ENCODE assay signal across 19 cellular contexts in the genomic region with DNA sequence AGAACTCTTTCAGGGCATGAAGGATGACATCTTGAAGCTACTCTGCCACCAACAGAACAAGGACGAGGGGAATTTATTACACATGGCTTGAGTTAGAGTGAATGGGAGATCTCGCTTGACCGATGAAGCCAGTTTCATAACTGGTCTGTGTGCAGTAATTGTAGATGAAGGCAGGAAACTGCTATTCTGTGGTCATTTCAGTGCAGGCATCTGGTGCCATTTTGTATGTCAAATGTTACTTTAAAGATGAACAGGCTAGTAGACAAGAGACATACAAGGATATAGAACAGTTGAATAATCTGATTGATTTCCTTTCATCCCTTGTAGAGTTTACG. TPM values are rescaled to one million over a fixed set of nuclear protein-coding genes. Genes with fewer than 3 reads are reported as not detected.
DNase-seq lines count a peak whose midpoint lies in the region; ATAC-seq and TF ChIP-seq lines count a peak whose summit lies in the region.
"Had no signal": no experiment of that assay in that cellular context is flagged by ENCODE, and none has a peak within 500 bp of the region (broad histone marks: within the 10 kb centered on the region; RNA-seq: fewer than 3 reads in every experiment).

No MANE protein-coding gene starts in this region.

- H3K9ac ChIP-seq in PC-3 (ENCODE audit: low read length), result no peak overlapping the region

- no peaks in the 10 kb centered on the region for H3K9me2 ChIP-seq in PC-3 (replicated peaks; ENCODE audit: low read length)

- no peak overlapping the region; the same call in 1 of the 2 replicates for H3K4me3 ChIP-seq in GM12865 (ENCODE audit: low read depth, low read length)
- no peak overlapping the region for H3K4me3 ChIP-seq in PC-3 (ENCODE audit: low read length)
- H3K4me3 ChIP-seq in mesodermal cell (ENCODE audit: extremely low read depth, insufficient read depth, low read length, poor library complexity, severe bottlenecking), result no peak overlapping the region
- H3K4me3 ChIP-seq: vagina had no signal

- CTCF ChIA-PET in PC-3 (lab: Charles Lee) (no interaction called here), RWPE1 (lab: Yijun Ruan, JAX) (interaction anchor here (0.6 to 0.7 kb wide), 2 partner anchors 28 to 33 kb away, joined by 3 to 6 read pairs; no protein-coding TSS in a partner anchor)

- no TSS peak for BruUV-seq in PC-3 (replicated peaks; lab: Mats Ljungman, UMichigan)

- peak overlapping the region; percentile 63 for H3K4me2 ChIP-seq in PC-3 (ENCODE audit: low read length)

- H3K27ac ChIP-seq in PC-3 (ENCODE audit: low read length) (no peak overlapping the region), mesodermal cell (ENCODE audit: low read depth, low read length, severe bottlenecking) (peak overlapping the region; percentile 62), RWPE1 (no peak overlapping the region)
- H3K27ac ChIP-seq: vagina had no signal

- ATAC-seq in GM21423 (IDR thresholded peaks at IDR 0.05; ENCODE audit: unreplicated experiment), result peak; percentile 56
- ATAC-seq in PC-3, result no peak
- no peak for ATAC-seq in GM19455 (IDR thresholded peaks at IDR 0.05; ENCODE audit: unreplicated experiment)
- no peak for ATAC-seq in HG03196 (IDR thresholded peaks at IDR 0.05; ENCODE audit: unreplicated experiment)

- TF ChIP-seq CTCF in GM12865 (IDR thresholded peaks at IDR 0.05; ENCODE audit: insufficient read depth, low read depth, low read length, missing control alignments) (no peak), PC-3 (conservative IDR thresholded peaks at IDR 0.05; ENCODE audit: low read depth, low read length) (no peak), RWPE1 (conservative IDR thresholded peaks at IDR 0.05; ENCODE audit: low read depth) (no peak)

- no peak overlapping the region for H2AFZ ChIP-seq in PC-3 (ENCODE audit: low read length)

- H3K9me3 ChIP-seq in PC-3 (ENCODE audit: low read length) (no peaks in the 10 kb centered on the region), mesodermal cell (ENCODE audit: control insufficient read depth, low read length) (no peaks in the 10 kb centered on the region)
- H3K9me3 ChIP-seq: vagina had no signal

- POLR2A ChIA-PET in PC-3 (lab: Charles Lee; ENCODE audit: unreplicated experiment), result no interaction called here
- POLR2A ChIA-PET in RWPE1 (lab: Yijun Ruan, JAX; ENCODE audit: low non-redundant PET), result no interaction called here

- no peaks in the 10 kb centered on the region for H3K36me3 ChIP-seq in PC-3 (ENCODE audit: low read depth, low read length)
- no peaks in the 10 kb centered on the region for H3K36me3 ChIP-seq in mesodermal cell (ENCODE audit: control insufficient read depth, insufficient read depth, low read length)
- H3K36me3 ChIP-seq: vagina had no signal

- peaks cover 69% of the 10 kb centered on the region for H3K27me3 ChIP-seq in PC-3 (ENCODE audit: low read length)
- H3K27me3 ChIP-seq: vagina had no signal

- intact Hi-C loops in PC-3 (cut with micrococcal nuclease), result no loop called here

- H3K4me1 ChIP-seq in PC-3 (ENCODE audit: insufficient read depth, low read length) (peaks cover 14% of the 10 kb centered on the region), mesodermal cell (ENCODE audit: control insufficient read depth, insufficient read depth, low read length, poor library complexity, severe bottlenecking) (peaks cover 21% of the 10 kb centered on the region)
- H3K4me1 ChIP-seq: vagina had no signal

- no peaks in the 10 kb centered on the region for H3F3A ChIP-seq in PC-3 (ENCODE audit: low read length, unreplicated experiment)

- no peaks in the 10 kb centered on the region for H4K20me1 ChIP-seq in PC-3 (ENCODE audit: low read length)

- no peaks in the 10 kb centered on the region for H3K79me2 ChIP-seq in PC-3 (ENCODE audit: low read length)

- peak; percentile 58 for DNase-seq in GM12865 (ENCODE audit: low read depth)
- no peak for DNase-seq in PC-3
- DNase-seq in NCI-H82 treated with DMSO at 0.1 percent for 48 hours (lab: John Stamatoyannopoulos, UW; ENCODE audit: unreplicated experiment), result no peak
- no peak for DNase-seq in RWPE1 (ENCODE audit: low spot score)
- DNase-seq: activated CD4-positive, CD25-positive, alpha-beta regulatory T cell treated with anti-CD3 and anti-CD28 coated beads, Interleukin-2, amount 50 U/mL, for 72 hours; CD4-positive, CD25-positive, alpha-beta regulatory T cell; DMS53; H7; hippocampal formation; kidney; NCI-H1930; NCI-H510A; T-helper 9 cell had no signal

- 90 to 100% methylated on average over 3 of the region's 4 CpGs for WGBS in mesodermal cell (ENCODE audit: insufficient coverage in 2 of 2), 2 experiments

RNA-seq across cellular contexts. Expression of gene GREB1, which starts 20.6 kb away (rescaled TPM):
- 0.29 and 0.62 TPM in 2 replicates for total RNA-seq in PC-3 (2014; rRNA removed)
- 19.7 TPM for polyA plus RNA-seq in mesodermal cell (2013, experiment 1 of 2)
- 15.9 TPM for polyA plus RNA-seq in mesodermal cell (2013, experiment 2 of 2)
- total RNA-seq: IMR-90 had no signal
